19 cellular contexts compared by ENCODE assay signal in genomic region chr10:96289218-96289910, GRCh38. TPM values are rescaled to one million over a fixed set of nuclear protein-coding genes. Genes with fewer than 3 reads are reported as not detected.
DNase-seq lines count a peak whose midpoint lies in the region; ATAC-seq and TF ChIP-seq lines count a peak whose summit lies in the region.
"Had no signal": no experiment of that assay in that cellular context is flagged by ENCODE, and none has a peak within 500 bp of the region (broad histone marks: within the 10 kb centered on the region; RNA-seq: fewer than 3 reads in every experiment).

No MANE protein-coding gene starts in this region.

- TF ChIP-seq CTCF in SU-DHL-6 (IDR thresholded peaks at IDR 0.05; ENCODE audit: insufficient read depth, low read length, poor library complexity, severe bottlenecking) = no peak
- no peak for TF ChIP-seq CTCF in nephron (IDR thresholded peaks at IDR 0.05; ENCODE audit: unreplicated experiment in 3 of 3)

- H3K27ac ChIP-seq in SU-DHL-6 (ENCODE audit: low read depth, low read length) = peak overlapping the region; percentile 96
- H3K27ac ChIP-seq: GM23248, SJCRH30 had no signal

- H3K36me3 Mint-ChIP-seq in nephron (ENCODE audit: low read depth) = no peaks in the 10 kb centered on the region
- H3K36me3 Mint-ChIP-seq: CD4-positive, CD25-positive, alpha-beta regulatory T cell had no signal

- peaks cover 4% of the 10 kb centered on the region; the same call in 1 of the 2 replicates for H3K79me2 ChIP-seq in SU-DHL-6 (ENCODE audit: insufficient read depth, low read length)

- H3K4me3 Mint-ChIP-seq in nephron = no peak overlapping the region
- H3K4me3 Mint-ChIP-seq in stimulated activated naive CD8-positive, alpha-beta T cell treated with anti-CD3 and anti-CD28 coated beads, Interleukin-15, amount 100 ng/mL, for 72 hours = no peak overlapping the region
- H3K4me3 Mint-ChIP-seq: CD4-positive, CD25-positive, alpha-beta regulatory T cell had no signal

- H3K4me2 ChIP-seq in SU-DHL-6 (ENCODE audit: low read depth, low read length, poor library complexity, severe bottlenecking) = peak overlapping the region; percentile 82

- H3K27me3 ChIP-seq in SU-DHL-6 (ENCODE audit: low read length) = no peaks in the 10 kb centered on the region
- H3K27me3 ChIP-seq: SJCRH30 had no signal

- H2AFZ ChIP-seq in SU-DHL-6 (ENCODE audit: low read depth, low read length, severe bottlenecking) = peak overlapping the region; percentile 36
- H2AFZ ChIP-seq: GM23248 had no signal

- DNase-seq in NCI-H748 (lab: John Stamatoyannopoulos, UW; ENCODE audit: unreplicated experiment) (peak; percentile 1), NCI-H748 treated with DMSO at 0.1 percent for 48 hours (lab: John Stamatoyannopoulos, UW) (no peak), LoVo (ENCODE audit: low spot score) (no peak), HT-29 (ENCODE audit: low spot score) (no peak), Right ventricle myocardium inferior (ENCODE audit: missing footprints) (no peak)
- no peak for DNase-seq in stimulated activated naive CD8-positive, alpha-beta T cell treated with anti-CD3 and anti-CD28 coated beads, Interleukin-15, amount 100 ng/mL, for 72 hours
- DNase-seq: 8988T; CD4-positive, CD25-positive, alpha-beta regulatory T cell; GM23248; NCI-H1930; NCI-H2171; NCI-H446 treated with DMSO at 0.1 percent for 48 hours; NCI-H82; SJCRH30 had no signal

- peak overlapping the region; percentile 45 for H3K4me3 ChIP-seq in SU-DHL-6 (ENCODE audit: insufficient read depth, low read length, poor library complexity, severe bottlenecking)
- H3K4me3 ChIP-seq: GM23248, SJCRH30 had no signal

- H3F3A ChIP-seq in SU-DHL-6 (ENCODE audit: insufficient read depth) = peaks cover 63% of the 10 kb centered on the region

- no peaks in the 10 kb centered on the region for H3K9me3 ChIP-seq in SU-DHL-6 (ENCODE audit: insufficient read depth, low read length)
- H3K9me3 ChIP-seq: SJCRH30 had no signal

- H3K9ac ChIP-seq in SU-DHL-6 (ENCODE audit: low read length) = peak overlapping the region; percentile 53
- H3K9ac ChIP-seq: GM23248 had no signal

- no peaks in the 10 kb centered on the region for H3K9me3 Mint-ChIP-seq in nephron
- no peaks in the 10 kb centered on the region for H3K9me3 Mint-ChIP-seq in stimulated activated naive CD8-positive, alpha-beta T cell treated with anti-CD3 and anti-CD28 coated beads, Interleukin-15, amount 100 ng/mL, for 72 hours
- H3K9me3 Mint-ChIP-seq: CD4-positive, CD25-positive, alpha-beta regulatory T cell had no signal

- no peaks in the 10 kb centered on the region for H4K20me1 ChIP-seq in SU-DHL-6 (ENCODE audit: low read depth, low read length)

- no peak for ATAC-seq in stimulated activated naive CD8-positive, alpha-beta T cell treated with anti-CD3 and anti-CD28 coated beads, Interleukin-15, amount 100 ng/mL, for 72 hours
- ATAC-seq in Right ventricle myocardium inferior = no peak
- ATAC-seq: HCT116 had no signal

- H3K9me2 ChIP-seq in SU-DHL-6 (replicated peaks; ENCODE audit: insufficient read depth, low read length) = no peaks in the 10 kb centered on the region

- H3K36me3 ChIP-seq in SU-DHL-6 (ENCODE audit: low read length) = no peaks in the 10 kb centered on the region
- H3K36me3 ChIP-seq: SJCRH30 had no signal

- H3K27ac Mint-ChIP-seq in nephron = peak overlapping the region; percentile 43 to 92 (median 58)
- H3K27ac Mint-ChIP-seq in stimulated activated naive CD8-positive, alpha-beta T cell treated with anti-CD3 and anti-CD28 coated beads, Interleukin-15, amount 100 ng/mL, for 72 hours = no peak overlapping the region

- peaks cover 4% of the 10 kb centered on the region for H3K27me3 Mint-ChIP-seq in nephron (ENCODE audit: low read depth)
- H3K27me3 Mint-ChIP-seq in stimulated activated naive CD8-positive, alpha-beta T cell treated with anti-CD3 and anti-CD28 coated beads, Interleukin-15, amount 100 ng/mL, for 72 hours = no peaks in the 10 kb centered on the region

- intact Hi-C loops in Right ventricle myocardium inferior (cut with DNase I) = no loop called here

- H3K4me1 Mint-ChIP-seq in nephron = peaks cover 21% of the 10 kb centered on the region
- H3K4me1 Mint-ChIP-seq in stimulated activated naive CD8-positive, alpha-beta T cell treated with anti-CD3 and anti-CD28 coated beads, Interleukin-15, amount 100 ng/mL, for 72 hours = peaks cover 17% of the 10 kb centered on the region

RNA-seq across cellular contexts. Expression of gene DNTT, which starts 14.9 kb away (rescaled TPM):
- total RNA-seq in HT-29 (2014; rRNA removed; shearing (Covaris generic)) = not detected in 2 replicates
- not detected for total RNA-seq in Right ventricle myocardium inferior
- total RNA-seq: CD4-positive, CD25-positive, alpha-beta regulatory T cell; Daoy; GM23248; RPMI7951; SJCRH30 had no signal

RNA-seq across cellular contexts. Expression of gene BLNK, which starts 18.0 kb away (rescaled TPM):
- 0.08 and 0.16 TPM in 2 replicates for total RNA-seq in HT-29 (2014; rRNA removed; shearing (Covaris generic))
- total RNA-seq in Right ventricle myocardium inferior = 1.4 TPM
- total RNA-seq: Daoy, GM23248, RPMI7951, SJCRH30 had no signal

Comparison
In these comparisons a context has a peak if more than half of its experiments do, and no peak if none do; other contexts are left out.
1. H3K27ac Mint-ChIP-seq: peak in nephron (3 of 3); none in stimulated activated naive CD8-positive, alpha-beta T cell treated with anti-CD3 and anti-CD28 coated beads, Interleukin-15, amount 100 ng/mL, for 72 hours (0 of 2).